Comparison of ENCODE assay signal across 1 cellular context in genomic region chr10:77493239-77493806, GRCh38.
TF ChIP-seq lines count a peak whose summit lies in the region.

No MANE protein-coding gene starts in this region.

TF ChIP-seq in IMR-90, 13 proteins besides CTCF, POLR2A, EP300 and RAD21 (continued from another document):
- no peak for TF ChIP-seq BHLHE40 (IDR thresholded peaks at IDR 0.05; ENCODE audit: low read depth, low read length)
- no peak for TF ChIP-seq MXI1 (IDR thresholded peaks at IDR 0.05; ENCODE audit: borderline replicate concordance, low read depth, low read length)
- no peak for TF ChIP-seq FOS (IDR thresholded peaks at IDR 0.05; ENCODE audit: low read depth, low read length)
- no peak for TF ChIP-seq SMC3 (IDR thresholded peaks at IDR 0.05; ENCODE audit: low read depth, low read length)
- TF ChIP-seq CHD1 (IDR thresholded peaks at IDR 0.05; ENCODE audit: low read depth, low read length) = no peak
- TF ChIP-seq MAZ (IDR thresholded peaks at IDR 0.05; ENCODE audit: borderline replicate concordance, low read depth, low read length) = no peak
- no peak for TF ChIP-seq CEBPB (IDR thresholded peaks at IDR 0.05; ENCODE audit: low read depth, low read length)
